ENCODE assay signal across 8 cellular contexts in the genomic region with DNA sequence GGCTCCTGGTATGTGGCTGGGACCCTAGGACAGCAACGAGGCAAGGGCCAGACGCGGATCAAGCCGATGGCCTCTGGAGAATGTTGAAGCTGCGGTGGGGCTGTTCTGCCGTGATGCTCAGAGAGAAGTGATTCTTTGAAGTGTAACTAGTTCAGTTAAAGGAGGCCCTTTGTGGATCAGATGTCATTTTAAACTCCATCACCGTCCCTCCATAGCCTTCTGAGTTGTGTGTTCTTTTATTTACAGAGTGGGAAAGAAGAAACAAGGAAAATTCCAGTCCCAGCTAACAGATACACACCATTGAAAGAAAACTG. TPM values are rescaled to one million over a fixed set of nuclear protein-coding genes. Genes with fewer than 3 reads are reported as not detected.
A peak's percentile ranks its signal among the peaks of the same experiment; 100 is the strongest.
DNase-seq lines count a peak whose midpoint lies in the region; ATAC-seq, FAIRE-seq and TF ChIP-seq lines count a peak whose summit lies in the region.

No MANE protein-coding gene starts in this region.

- H4K20me1 ChIP-seq in OCI-LY3 (ENCODE audit: insufficient read depth, low read length), result no peaks in the 10 kb centered on the region
- no peaks in the 10 kb centered on the region for H4K20me1 ChIP-seq in endothelial cell of umbilical vein (replicated peaks; ENCODE audit: control insufficient read depth, extremely low read depth, insufficient read depth, low read length)

- no peaks in the 10 kb centered on the region for H3K9me3 Mint-ChIP-seq in CD8-positive, alpha-beta memory T cell

- WGBS in ovary, 3 donors, result 0% methylated on average over 7 of the region's 7 CpGs

- no peak for DNase-seq in CD8-positive, alpha-beta memory T cell
- DNase-seq in endothelial cell of umbilical vein (ENCODE audit: low read depth, low spot score) (no peak), ovary (no peak), NCI-H2029 treated with DMSO at 0.1 percent for 48 hours (lab: John Stamatoyannopoulos, UW) (no peak)
- no peak for DNase-seq in stimulated activated naive CD4-positive, alpha-beta T cell treated with Interleukin-2 at 50 U/mL for 16 hours (lab: John Stamatoyannopoulos, UW)

- peaks cover 32% of the 10 kb centered on the region for H3K4me1 ChIP-seq in CD8-positive, alpha-beta memory T cell (ENCODE audit: insufficient read depth, low read length)
- peaks cover 17% of the 10 kb centered on the region for H3K4me1 ChIP-seq in OCI-LY3 (ENCODE audit: low read length)
- H3K4me1 ChIP-seq in endothelial cell of umbilical vein (ENCODE audit: control insufficient read depth, extremely low read depth, insufficient read depth, low read length), result peaks cover 21% of the 10 kb centered on the region
- peaks cover 2% of the 10 kb centered on the region for H3K4me1 ChIP-seq in ovary (ENCODE audit: insufficient read depth)

- peak overlapping the region; percentile 90 for H3K27ac ChIP-seq in CD8-positive, alpha-beta memory T cell (ENCODE audit: low read depth, low read length)
- H3K27ac ChIP-seq in OCI-LY3 (ENCODE audit: low read length), result peak overlapping the region; percentile 84; the same call in 1 of the 2 replicates
- peak overlapping the region; percentile 83 for H3K27ac ChIP-seq in endothelial cell of umbilical vein (ENCODE audit: insufficient read depth, low read depth, low read length)
- H3K27ac ChIP-seq in ovary, result peak overlapping the region in 1 of 2 donors; percentile 94

- peaks cover 53% of the 10 kb centered on the region for H3K79me2 ChIP-seq in OCI-LY3 (ENCODE audit: low read length)
- peaks cover 49% of the 10 kb centered on the region for H3K79me2 ChIP-seq in endothelial cell of umbilical vein (ENCODE audit: control insufficient read depth, insufficient read depth, low read length)

- H3K27me3 Mint-ChIP-seq in CD8-positive, alpha-beta memory T cell, result peaks cover 0 to 4% of the 10 kb centered on the region in 2 donors

- FAIRE-seq in endothelial cell of umbilical vein (lab: Jason Lieb, UNC), result no peak

- peaks cover 7 to 53% (median 14%) of the 10 kb centered on the region in 3 donors for H3K36me3 Mint-ChIP-seq in CD8-positive, alpha-beta memory T cell

- H3K4me2 ChIP-seq in OCI-LY3 (ENCODE audit: low read length) (peak overlapping the region; percentile 87), endothelial cell of umbilical vein (ENCODE audit: insufficient read depth, low read length) (peak overlapping the region; percentile 99)

- POLR2A ChIA-PET in CD8-positive, alpha-beta memory T cell (lab: Charles Lee), result interaction anchor here (0.8 to 2.4 kb wide), 4 partner anchors 17 to 95 kb away, joined by 3 to 21 read pairs (median 4); a partner anchor contains a TSS
- POLR2A ChIA-PET in endothelial cell of umbilical vein (lab: Charles Lee), result no interaction called here

- TSS peak; percentile 57 for BruUV-seq in endothelial cell of umbilical vein (replicated peaks; lab: Mats Ljungman, UMichigan)

- ATAC-seq in GM18867 (IDR thresholded peaks at IDR 0.05; ENCODE audit: unreplicated experiment) (no peak), GM21825 (IDR thresholded peaks at IDR 0.05; ENCODE audit: unreplicated experiment) (no peak)

- H3K4me1 Mint-ChIP-seq in CD8-positive, alpha-beta memory T cell, result peaks cover 34 to 55% (median 54%) of the 10 kb centered on the region in 3 donors

- H3K9ac ChIP-seq in OCI-LY3 (ENCODE audit: low read length) (peak overlapping the region; percentile 81), endothelial cell of umbilical vein (replicated peaks; ENCODE audit: extremely low read depth, insufficient read depth, low read length) (peak overlapping the region; percentile 88)

- H3K4me3 ChIP-seq in CD8-positive, alpha-beta memory T cell (ENCODE audit: low read length), result peak overlapping the region; percentile 88
- H3K4me3 ChIP-seq in OCI-LY3 (ENCODE audit: low read length), result peak overlapping the region; percentile 94
- H3K4me3 ChIP-seq in endothelial cell of umbilical vein (replicated peaks in 1 of 3; ENCODE audit: insufficient read depth in 1 of 3, low read depth in 1 of 3, low read length in 3 of 3), result peak overlapping the region; percentile 66 to 99 (median 89)
- H3K4me3 ChIP-seq in ovary, result peak overlapping the region; percentile 72

- peak overlapping the region; percentile 94 to 99 (median 99) for H3K4me3 Mint-ChIP-seq in CD8-positive, alpha-beta memory T cell

- H2AFZ ChIP-seq in OCI-LY3 (ENCODE audit: low read depth, low read length), result peak overlapping the region; percentile 73
- peak overlapping the region; percentile 74 for H2AFZ ChIP-seq in endothelial cell of umbilical vein (ENCODE audit: low read depth, low read length)

- H3K9me1 ChIP-seq in endothelial cell of umbilical vein (replicated peaks; ENCODE audit: control insufficient read depth, extremely low read depth, insufficient read depth, low read length), result no peaks in the 10 kb centered on the region

- dilution Hi-C loops in endothelial cell of umbilical vein (cut with MboI; ENCODE audit: extremely low pct_ligation_motif_present, low sequenced_read_pairs), result no loop called here

- no peak for TF ChIP-seq POLR2A in endothelial cell of umbilical vein (IDR thresholded peaks at IDR 0.05; ENCODE audit: low read depth, low read length)
- TF ChIP-seq POLR2A in ovary (IDR thresholded peaks at IDR 0.05), result no peak

- peaks cover 28% of the 10 kb centered on the region for H3K36me3 ChIP-seq in CD8-positive, alpha-beta memory T cell (ENCODE audit: insufficient read depth, low read length)
- H3K36me3 ChIP-seq in OCI-LY3 (replicated peaks; ENCODE audit: low read depth, low read length), result peaks cover 24% of the 10 kb centered on the region
- peaks cover 2 to 19% of the 10 kb centered on the region in 2 experiments for H3K36me3 ChIP-seq in endothelial cell of umbilical vein (ENCODE audit: control insufficient read depth in 2 of 2, extremely low read depth in 1 of 2, insufficient read depth in 2 of 2, low read length in 2 of 2)
- no peaks in the 10 kb centered on the region for H3K36me3 ChIP-seq in ovary

- no peak for TF ChIP-seq EP300 in ovary (IDR thresholded peaks at IDR 0.05)

- TF ChIP-seq CTCF in OCI-LY3 (IDR thresholded peaks at IDR 0.05; ENCODE audit: low read depth, low read length) (no peak), endothelial cell of umbilical vein (IDR thresholded peaks at IDR 0.05; ENCODE audit: extremely low read depth in 1 of 2, insufficient read depth in 1 of 2, low read depth in 1 of 2, low read length in 2 of 2) (no peak), ovary (IDR thresholded peaks at IDR 0.05) (no peak)

- peak overlapping the region; percentile 97 to 100 (median 100) for H3K27ac Mint-ChIP-seq in CD8-positive, alpha-beta memory T cell

- CTCF ChIA-PET in CD8-positive, alpha-beta memory T cell (lab: Charles Lee), result interaction anchor here (0.9 to 2.2 kb wide), 7 partner anchors 11 to 283 kb away, joined by 3 to 8 read pairs (median 6); no protein-coding TSS in a partner anchor
- CTCF ChIA-PET in endothelial cell of umbilical vein (lab: Charles Lee), result interaction anchor here (0.6 to 2.7 kb wide), 9 partner anchors 23 to 148 kb away, joined by 3 to 13 read pairs (median 7); a partner anchor contains a TSS

- H3K27me3 ChIP-seq in CD8-positive, alpha-beta memory T cell (ENCODE audit: insufficient read depth, low read length, poor library complexity, severe bottlenecking), result no peaks in the 10 kb centered on the region
- H3K27me3 ChIP-seq in OCI-LY3 (ENCODE audit: low read depth, low read length) (no peaks in the 10 kb centered on the region), endothelial cell of umbilical vein (ENCODE audit: control insufficient read depth in 2 of 2, insufficient read depth in 2 of 2, low read length in 2 of 2) (no peaks in the 10 kb centered on the region), ovary (no peaks in the 10 kb centered on the region)

- intact Hi-C loops in endothelial cell of umbilical vein (cut with micrococcal nuclease) (no loop called here), ovary (cut with DNase I) (loop anchor here in 1 of 4 donors (5.0 kb wide), 1 partner anchor 94 kb away; a partner anchor contains a TSS)

- H3K9me3 ChIP-seq in CD8-positive, alpha-beta memory T cell (ENCODE audit: low read length), result no peaks in the 10 kb centered on the region
- H3K9me3 ChIP-seq in OCI-LY3 (ENCODE audit: insufficient read depth, low read length), result no peaks in the 10 kb centered on the region
- H3K9me3 ChIP-seq in endothelial cell of umbilical vein (replicated peaks; ENCODE audit: control insufficient read depth, insufficient read depth, low read length), result no peaks in the 10 kb centered on the region
- no peaks in the 10 kb centered on the region for H3K9me3 ChIP-seq in ovary

TF ChIP-seq in endothelial cell of umbilical vein, 7 proteins besides CTCF, POLR2A, EP300 and RAD21:
- TF ChIP-seq POLR2AphosphoS5 (IDR thresholded peaks at IDR 0.05; ENCODE audit: insufficient read depth, low read depth, low read length) (no peak), JUN (IDR thresholded peaks at IDR 0.05; ENCODE audit: borderline replicate concordance, insufficient read depth, insufficient read length, low read depth) (no peak), FOS (IDR thresholded peaks at IDR 0.05; ENCODE audit: borderline replicate concordance, insufficient read depth, low read length) (no peak), MYC (IDR thresholded peaks at IDR 0.05; ENCODE audit: low read depth, low read length) (no peak), GATA2 (IDR thresholded peaks at IDR 0.05; ENCODE audit: insufficient read depth, insufficient read length, low read depth, low read length) (no peak), EZH2 (IDR thresholded peaks at IDR 0.05; ENCODE audit: borderline replicate concordance, low read depth, low read length, severe bottlenecking) (no peak)
- TF ChIP-seq, protein P1, sequence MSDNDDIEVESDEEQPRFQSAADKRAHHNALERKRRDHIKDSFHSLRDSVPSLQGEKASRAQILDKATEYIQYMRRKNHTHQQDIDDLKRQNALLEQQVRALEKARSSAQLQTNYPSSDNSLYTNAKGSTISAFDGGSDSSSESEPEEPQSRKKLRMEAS (IDR thresholded peaks at IDR 0.05; ENCODE audit: insufficient read depth, insufficient read length), result no peak

RNA-seq across cellular contexts. Expression of a gene that starts 0.4 kb away (rescaled TPM):
- total RNA-seq in CD8-positive, alpha-beta memory T cell, result 10 to 100 TPM; 38.1 to 42.0 TPM
- polyA plus RNA-seq in CD8-positive, alpha-beta memory T cell, result 18.1 TPM
- total RNA-seq in endothelial cell of umbilical vein, result 19.9 and 25.6 TPM in 2 replicates
- 9.4 and 9.9 TPM in 2 replicates for polyA plus RNA-seq in endothelial cell of umbilical vein
- polyA plus RNA-seq in endothelial cell of umbilical vein (2011; cell fraction: cytosol; rRNA removed), result 12.5 and 14.3 TPM in 2 replicates
- 6.8 TPM in 2 replicates for polyA plus RNA-seq in endothelial cell of umbilical vein (2011; cell fraction: nucleus; rRNA removed)
- polyA plus RNA-seq in endothelial cell of umbilical vein (2012), result 19.9 and 31.2 TPM in 2 replicates
- 3.1 and 3.6 TPM in 2 replicates for polyA minus RNA-seq in endothelial cell of umbilical vein
- polyA minus RNA-seq in endothelial cell of umbilical vein (2011; cell fraction: cytosol; rRNA and poly(A)+ RNA removed), result 8.9 TPM
- polyA minus RNA-seq in endothelial cell of umbilical vein (2011; cell fraction: nucleus; rRNA and poly(A)+ RNA removed), result 4.1 and 4.6 TPM in 2 replicates
- 10 to 100 TPM in 6 of 7 donors, 1 to 10 TPM in 1; 8.9 to 26.4 (median 12.7) TPM for total RNA-seq in ovary
- 10 to 100 TPM in 1 of 2 donors, 1 to 10 TPM in 1; 6.1 to 14.8 TPM for polyA plus RNA-seq in ovary
